10 cellular contexts compared by ENCODE assay signal in genomic region chr12:69476276-69477017, GRCh38. TPM values are rescaled to one million over a fixed set of nuclear protein-coding genes. Genes with fewer than 3 reads are reported as not detected.
A peak's percentile ranks its signal among the peaks of the same experiment; 100 is the strongest.
DNase-seq lines count a peak whose midpoint lies in the region; ATAC-seq, FAIRE-seq and TF ChIP-seq lines count a peak whose summit lies in the region.
"Had no signal": no experiment of that assay in that cellular context is flagged by ENCODE, and none has a peak within 500 bp of the region (broad histone marks: within the 10 kb centered on the region; RNA-seq: fewer than 3 reads in every experiment).

No MANE protein-coding gene starts in this region.

- no peaks in the 10 kb centered on the region; the same call in 1 of the 2 replicates for H3K36me3 ChIP-seq in Panc1 (ENCODE audit: control insufficient read depth, insufficient read depth, low read length)
- H3K36me3 ChIP-seq in heart left ventricle, result no peaks in the 10 kb centered on the region
- H3K36me3 ChIP-seq in psoas muscle (ENCODE audit: insufficient read depth in 1 of 2, low read depth in 1 of 2), result no peaks in the 10 kb centered on the region
- H3K36me3 ChIP-seq: right lobe of liver had no signal

- H3K4me1 ChIP-seq in Panc1 (ENCODE audit: control insufficient read depth, insufficient read depth, low read length), result peaks cover 39% of the 10 kb centered on the region
- H3K4me1 ChIP-seq in heart left ventricle, result peaks cover 0 to 65% (median 50%) of the 10 kb centered on the region in 12 donors
- peaks cover 46% of the 10 kb centered on the region for H3K4me1 ChIP-seq in psoas muscle

- TF ChIP-seq POLR2A in heart left ventricle (IDR thresholded peaks at IDR 0.05) (no peak), GM12892 (IDR thresholded peaks at IDR 0.05; ENCODE audit: low read depth, low read length) (no peak)

- ATAC-seq in Panc1 (no peak; the same call in 1 of the 2 replicates), heart left ventricle (peak; percentile 35 to 74 (median 50)), psoas muscle (peak in 2 of 4 donors; percentile 21 to 41), HG03280 (IDR thresholded peaks at IDR 0.05; ENCODE audit: unreplicated experiment) (no peak)

- in situ Hi-C loops in Panc1 (cut with HindIII; ENCODE audit: low pct_unique_long_range_greater_than_20kb, low sequenced_read_pairs), result loop anchor here (25.0 kb wide), 1 partner anchor 111 kb away; the partner anchor contains the start of gene CCT2

- no peaks in the 10 kb centered on the region for H3K9me3 ChIP-seq in Panc1 (ENCODE audit: control insufficient read depth, insufficient read depth, low read depth, low read length)
- no peaks in the 10 kb centered on the region for H3K9me3 ChIP-seq in heart left ventricle
- no peaks in the 10 kb centered on the region for H3K9me3 ChIP-seq in psoas muscle
- H3K9me3 ChIP-seq: right lobe of liver had no signal

- FAIRE-seq in GM12892 (lab: Jason Lieb, UNC), result no peak

- DNase-seq in Ammon's horn (ENCODE audit: low spot score) (peak; percentile 58), Panc1 (ENCODE audit: low read depth, low spot score) (no peak), heart left ventricle (no peak), psoas muscle (no peak), iPS-NIHi7 (ENCODE audit: extremely low spot score) (no peak), middle frontal gyrus (ENCODE audit: extremely low spot score, low spot score) (no peak), GM12892 (ENCODE audit: insufficient read length) (no peak)
- DNase-seq: right lobe of liver had no signal

- TF ChIP-seq CTCF in Panc1 (IDR thresholded peaks at IDR 0.05) (no peak), heart left ventricle (IDR thresholded peaks at IDR 0.05) (no peak), psoas muscle (IDR thresholded peaks at IDR 0.05) (no peak)

- no TSS peak for BruUV-seq in Panc1 (replicated peaks; lab: Mats Ljungman, UMichigan)

- H3K4me3 ChIP-seq in Panc1 (ENCODE audit: low read depth in 2 of 2, low read length in 2 of 2) (no peak overlapping the region), heart left ventricle (peak overlapping the region in 5 of 12 donors; percentile 1 to 31 (median 11)), psoas muscle (peak overlapping the region; percentile 45)
- H3K4me3 ChIP-seq: right lobe of liver had no signal

- POLR2A ChIA-PET in Panc1 (lab: Charles Lee), result no interaction called here

- no peaks in the 10 kb centered on the region for H3K27me3 ChIP-seq in Panc1 (ENCODE audit: control insufficient read depth, insufficient read depth, low read length)
- no peaks in the 10 kb centered on the region for H3K27me3 ChIP-seq in heart left ventricle
- H3K27me3 ChIP-seq in psoas muscle (ENCODE audit: insufficient read depth in 3 of 3, low read length in 2 of 3), result no peaks in the 10 kb centered on the region
- H3K27me3 ChIP-seq: right lobe of liver had no signal

- peak overlapping the region; percentile 11; the same call in 1 of the 2 replicates for H3K27ac ChIP-seq in Panc1 (ENCODE audit: low read length)
- peak overlapping the region in 11 of 12 donors; percentile 15 to 72 (median 56) for H3K27ac ChIP-seq in heart left ventricle
- peak overlapping the region; percentile 62 for H3K27ac ChIP-seq in psoas muscle
- H3K27ac ChIP-seq: C4-2B had no signal

- intact Hi-C loops in Panc1 (cut with micrococcal nuclease; ENCODE audit: unreplicated experiment), result no loop called here
- intact Hi-C loops in heart left ventricle (cut with DNase I), result loop anchor here in 1 of 10 donors (10.0 kb wide), 1 partner anchor 58 kb away; no protein-coding TSS in a partner anchor
- intact Hi-C loops in psoas muscle (cut with DNase I), result loop anchor here in 1 of 2 donors (10.0 kb wide), 1 partner anchor 48 kb away; no protein-coding TSS in a partner anchor

- 57 to 64% (median 59%) methylated on average over 6 of the region's 6 CpGs for WGBS in heart left ventricle, 4 donors
- WGBS in psoas muscle, 3 donors, result 57 to 76% (median 66%) methylated on average over 6 of the region's 6 CpGs

- CTCF ChIA-PET in Panc1 (lab: Charles Lee), result no interaction called here

RNA-seq across cellular contexts. Expression of gene FRS2, which starts 6.3 kb away (rescaled TPM):
- total RNA-seq in Panc1 (2021; ENCODE audit: unreplicated experiment) (26.6 TPM), heart left ventricle (10 to 100 TPM; 14.8 to 33.9 (median 21.4) TPM), psoas muscle (10 to 100 TPM; 12.8 to 18.9 (median 15.0) TPM)
- 8.2 TPM for polyA plus RNA-seq in Panc1 (2012; ENCODE audit: insufficient read length)
- polyA plus RNA-seq in heart left ventricle (10 to 100 TPM in 1 of 2 donors, 1 to 10 TPM in 1; 2.6 to 10.6 TPM), psoas muscle (10 to 100 TPM in 1 of 3 donors, 1 to 10 TPM in 2; 3.6 to 16.8 (median 4.0) TPM)
- 3.5 TPM for polyA plus RNA-seq in GM12892 (2012; ENCODE audit: missing spikeins)

Comparison
In these comparisons a context has a peak if more than half of its experiments do, and no peak if none do; other contexts are left out.
1. ATAC-seq: peak in heart left ventricle (4 of 4); none in Panc1 (single experiment) and HG03280 (single experiment).
2. H3K27ac ChIP-seq: peak in every context shown above with its lines; median percentile 62 in psoas muscle; 56 in heart left ventricle; 11 in Panc1.